Comparison of ENCODE assay signal across 17 cellular contexts in genomic region chr3:15932348-15933300, GRCh38.
DNase-seq lines count a peak whose midpoint lies in the region; ATAC-seq and TF ChIP-seq lines count a peak whose summit lies in the region.
"Had no signal": no experiment of that assay in that cellular context is flagged by ENCODE, and none has a peak within 500 bp of the region (broad histone marks: within the 10 kb centered on the region; RNA-seq: fewer than 3 reads in every experiment).

No MANE protein-coding gene starts in this region.

- POLR2A ChIA-PET in IMR-90 (lab: Charles Lee; ENCODE audit: unreplicated experiment) = no interaction called here

- dilution Hi-C loops in IMR-90 (cut with HindIII; ENCODE audit: low sequenced_read_pairs, unreplicated experiment) = no loop called here

- intact Hi-C loops in IMR-90 (cut with micrococcal nuclease) = loop anchor here (5.0 kb wide), 1 partner anchor 50 kb away; no protein-coding TSS in a partner anchor

- H2BK15ac ChIP-seq in IMR-90 (ENCODE audit: low read depth, low read length) = no peak overlapping the region

- H2AK9ac ChIP-seq in IMR-90 (replicated peaks; ENCODE audit: low read depth, low read length, poor library complexity) = no peak overlapping the region

- CTCF ChIA-PET in IMR-90 (lab: Yijun Ruan, JAX) = no interaction called here

- no peak overlapping the region for H3K18ac ChIP-seq in IMR-90 (ENCODE audit: low read depth, low read length)

- no peak overlapping the region for H3K4me3 ChIP-seq in IMR-90 (ENCODE audit: insufficient read depth, low read depth, low read length)
- H3K4me3 ChIP-seq: adrenal gland, esophagus muscularis mucosa, SJSA1 had no signal

- no peak for TF ChIP-seq RAD21 in IMR-90 (IDR thresholded peaks at IDR 0.05; ENCODE audit: low read length)

- WGBS in IMR-90 (ENCODE audit: extremely low coverage in 2 of 2, insufficient read length in 1 of 2), 2 experiments = 51% methylated on average over 2 of the region's 7 CpGs; no CpG with 5 or more reads in 1 of the 2 experiments

- ATAC-seq in IMR-90 (ENCODE audit: low read depth) (peak; percentile 33), GM21528 (IDR thresholded peaks at IDR 0.05; ENCODE audit: low FRiP score, unreplicated experiment) (no peak)
- ATAC-seq: stimulated activated memory B cell treated with anti-CD40 and anti-IgM and Interleukin-4, amounts not matched to agents 10 μg/mL and 1 μg/mL and 100 μg/mL, for 72 hours had no signal

- no peak overlapping the region for H3K56ac ChIP-seq in IMR-90 (ENCODE audit: extremely low read depth, insufficient read depth, low read length)

- peak overlapping the region; percentile 39; the same call in 1 of the 2 replicates for H3K23ac ChIP-seq in IMR-90 (ENCODE audit: low read depth, low read length)

- TF ChIP-seq CTCF in IMR-90 (conservative IDR thresholded peaks at IDR 0.05; ENCODE audit: low read depth, low read length) = no peak

- no peak overlapping the region for H3K27ac ChIP-seq in IMR-90 (ENCODE audit: insufficient read depth, low read length)
- peak overlapping the region; percentile 83 for H3K27ac ChIP-seq in angular gyrus (ENCODE audit: low read depth, low read length)
- H3K27ac ChIP-seq in layer of hippocampus (ENCODE audit: low read depth, low read length) = peak overlapping the region; percentile 60
- H3K27ac ChIP-seq: adrenal gland, C4-2B, SJSA1 had no signal

- H3K27me3 ChIP-seq in IMR-90 (ENCODE audit: control insufficient read depth, insufficient read depth, low read length) (no peaks in the 10 kb centered on the region), layer of hippocampus (ENCODE audit: control insufficient read depth, insufficient read depth, low read length) (no peaks in the 10 kb centered on the region)
- H3K27me3 ChIP-seq: adrenal gland, esophagus muscularis mucosa, SJSA1 had no signal

- no peaks in the 10 kb centered on the region for H3K79me1 ChIP-seq in IMR-90 (ENCODE audit: low read depth in 1 of 2, low read length in 2 of 2)

- H2AFZ ChIP-seq in IMR-90 (replicated peaks; ENCODE audit: low read length, poor library complexity) = peak overlapping the region; percentile 58

- no peaks in the 10 kb centered on the region for H3K36me3 ChIP-seq in IMR-90 (ENCODE audit: control insufficient read depth, insufficient read depth, low read length)
- H3K36me3 ChIP-seq: adrenal gland, esophagus muscularis mucosa, SJSA1 had no signal

- in situ Hi-C loops in IMR-90 (cut with MboI; ENCODE audit: low sequenced_read_pairs) = no loop called here

- H3K9ac ChIP-seq in IMR-90 (ENCODE audit: low read depth, low read length) = no peak overlapping the region

- H3K14ac ChIP-seq in IMR-90 (replicated peaks; ENCODE audit: low read depth, low read length) = no peak overlapping the region

- peak; percentile 7 for DNase-seq in IMR-90
- DNase-seq in superior temporal gyrus (ENCODE audit: extremely low spot score) = peak; percentile 60
- no peak for DNase-seq in NCI-H2081 treated with DMSO at 0.1 percent for 48 hours (lab: John Stamatoyannopoulos, UW)
- DNase-seq in COR-L47 (lab: John Stamatoyannopoulos, UW) = no peak
- DNase-seq: activated CD8-positive, alpha-beta memory T cell treated with anti-CD3 and anti-CD28 coated beads for 24 hours; adrenal gland; H9; mammary epithelial cell; MV-4-11; small intestine had no signal

- H4K5ac ChIP-seq in IMR-90 (ENCODE audit: low read depth, low read length) = no peak overlapping the region

- H4K91ac ChIP-seq in IMR-90 (ENCODE audit: insufficient read depth, low read depth, low read length) = no peak overlapping the region

- H2BK5ac ChIP-seq in IMR-90 (ENCODE audit: low read depth, low read length, poor library complexity, severe bottlenecking) = no peak overlapping the region

- no peaks in the 10 kb centered on the region for H3K9me1 ChIP-seq in IMR-90 (ENCODE audit: insufficient read depth, low read length)

- H2AK5ac ChIP-seq in IMR-90 (ENCODE audit: low read depth, low read length) = no peak overlapping the region

- peaks cover 9% of the 10 kb centered on the region; the same call in 1 of the 2 replicates for H3K4me1 ChIP-seq in IMR-90 (ENCODE audit: control insufficient read depth, insufficient read depth, low read length)
- H3K4me1 ChIP-seq: adrenal gland, SJSA1 had no signal

- no peaks in the 10 kb centered on the region for H3K9me3 ChIP-seq in IMR-90 (ENCODE audit: control insufficient read depth, insufficient read depth, low read length)
- H3K9me3 ChIP-seq: adrenal gland, esophagus muscularis mucosa, SJSA1 had no signal

- no TSS peak for BruUV-seq in IMR-90 (replicated peaks; lab: Mats Ljungman, UMichigan)

- H4K8ac ChIP-seq in IMR-90 (ENCODE audit: low read depth in 2 of 2, low read length in 2 of 2) = peak overlapping the region in 1 of 2 experiments; percentile 24; a peak in 1 of 4 replicates

- no peak overlapping the region for H3K4me2 ChIP-seq in IMR-90 (ENCODE audit: low read depth, low read length)

- no peak for TF ChIP-seq POLR2A in IMR-90 (IDR thresholded peaks at IDR 0.05; ENCODE audit: low read depth, low read length)

- no peak overlapping the region for H2BK120ac ChIP-seq in IMR-90 (ENCODE audit: low read depth, low read length)

- no peaks in the 10 kb centered on the region for H4K20me1 ChIP-seq in IMR-90 (ENCODE audit: insufficient read depth, low read length)

- H2BK20ac ChIP-seq in IMR-90 (ENCODE audit: low read depth, low read length) = no peak overlapping the region

- no peak overlapping the region for H3K4ac ChIP-seq in IMR-90 (ENCODE audit: low read depth, low read length)

TF ChIP-seq in IMR-90, 13 proteins besides CTCF, POLR2A, EP300 and RAD21:
- TF ChIP-seq CHD1 (IDR thresholded peaks at IDR 0.05; ENCODE audit: low read depth, low read length) = no peak
- no peak for TF ChIP-seq CEBPB (IDR thresholded peaks at IDR 0.05; ENCODE audit: low read depth, low read length)
- TF ChIP-seq MAZ (IDR thresholded peaks at IDR 0.05; ENCODE audit: borderline replicate concordance, low read depth, low read length) = no peak
- no peak for TF ChIP-seq USF2 (IDR thresholded peaks at IDR 0.05; ENCODE audit: low read depth, low read length)
- TF ChIP-seq BHLHE40 (IDR thresholded peaks at IDR 0.05; ENCODE audit: low read depth, low read length) = no peak
- no peak for TF ChIP-seq MAFK (IDR thresholded peaks at IDR 0.05; ENCODE audit: low read depth, low read length)
- TF ChIP-seq SMC3 (IDR thresholded peaks at IDR 0.05; ENCODE audit: low read depth, low read length) = no peak
- TF ChIP-seq MXI1 (IDR thresholded peaks at IDR 0.05; ENCODE audit: borderline replicate concordance, low read depth, low read length) = no peak
- TF ChIP-seq FOS (IDR thresholded peaks at IDR 0.05; ENCODE audit: low read depth, low read length) = no peak
- no peak for TF ChIP-seq RFX5 (IDR thresholded peaks at IDR 0.05; ENCODE audit: low read depth, low read length)
TF ChIP-seq in IMR-90: peak in this region for 0.

Comparison
In these comparisons a context has a peak if more than half of its experiments do, and no peak if none do; other contexts are left out.
1. DNase-seq: peak in IMR-90 (single experiment) and superior temporal gyrus (single experiment); none in NCI-H2081 treated with DMSO at 0.1 percent for 48 hours (single experiment) and COR-L47 (single experiment).